Comparison of ENCODE assay signal across 8 cellular contexts in genomic region chr17:48541574-48542113, GRCh38. TPM values are rescaled to one million over a fixed set of nuclear protein-coding genes. Genes with fewer than 3 reads are reported as not detected.
DNase-seq lines count a peak whose midpoint lies in the region; ATAC-seq, FAIRE-seq and TF ChIP-seq lines count a peak whose summit lies in the region.

No MANE protein-coding gene starts in this region.

- peaks cover 5 to 8% of the 10 kb centered on the region in 2 experiments for H4K20me1 ChIP-seq in H1 (replicated peaks in 1 of 2; ENCODE audit: control insufficient read depth in 1 of 2, insufficient read depth in 2 of 2, low read length in 2 of 2)

- peaks cover 0 to 3% (median 0%) of the 10 kb centered on the region in 4 experiments; a peak in 1 of 8 replicates for H3K36me3 ChIP-seq in H1 (ENCODE audit: control insufficient read depth in 2 of 4, insufficient read depth in 4 of 4, low read length in 3 of 4)
- peaks cover 4% of the 10 kb centered on the region for H3K36me3 ChIP-seq in muscle layer of colon (ENCODE audit: insufficient read depth, low read length)
- no peaks in the 10 kb centered on the region for H3K36me3 ChIP-seq in tibial artery

- no peak overlapping the region for H2AK5ac ChIP-seq in H1 (ENCODE audit: low read depth, low read length)

- CTCF ChIA-PET in H1 (lab: Charles Lee; ENCODE audit: partially characterized antibody), result interaction anchor here (0.6 to 3.4 kb wide), 7 partner anchors 9 to 54 kb away, joined by 3 to 14 read pairs (median 6); no protein-coding TSS in a partner anchor

- no peak overlapping the region for H3K23ac ChIP-seq in H1 (ENCODE audit: insufficient read length)

- peak overlapping the region; percentile 65 to 91 for H3K4me2 ChIP-seq in H1 (ENCODE audit: insufficient read depth in 1 of 2, low read depth in 2 of 2, low read length in 2 of 2)

- peak overlapping the region; percentile 83; the same call in 1 of the 2 replicates for H4K8ac ChIP-seq in H1 (ENCODE audit: extremely low read depth, insufficient read depth, low read length)

- DNase-seq in HK-2 (ENCODE audit: unreplicated experiment) (peak; percentile 75), H1 (ENCODE audit: low read depth in 1 of 2, low spot score in 2 of 2) (peak in 1 of 2 experiments; percentile 67), tibial artery (no peak), GF-D8 (lab: John Stamatoyannopoulos, UW) (no peak), DMS 273 treated with DMSO at 0.1 percent for 48 hours (lab: John Stamatoyannopoulos, UW) (no peak)
- peak; percentile 33 to 43 for DNase-seq in activated CD4-positive, alpha-beta T cell treated with anti-CD3 and anti-CD28 coated beads for 4 hours

- H3K4me1 ChIP-seq in H1 (replicated peaks in 1 of 4; ENCODE audit: control insufficient read depth in 3 of 4, insufficient read depth in 4 of 4, low read length in 3 of 4), result peaks cover 0 to 13% (median 8%) of the 10 kb centered on the region in 4 experiments; a peak in 6 of 7 replicates
- peaks cover 28% of the 10 kb centered on the region for H3K4me1 ChIP-seq in muscle layer of colon (ENCODE audit: insufficient read depth, low read length)
- H3K4me1 ChIP-seq in tibial artery, result peaks cover 0 to 26% (median 23%) of the 10 kb centered on the region in 4 donors

- H3K4ac ChIP-seq in H1 (replicated peaks; ENCODE audit: insufficient read length, low read depth, low read length), result no peak overlapping the region

- 0 out of 2 replicates have a peak overlapping the region, but pooled peaks have one; percentile 15 for H2BK5ac ChIP-seq in H1 (ENCODE audit: low read depth, low read length)

- no peak overlapping the region for H2BK20ac ChIP-seq in H1 (ENCODE audit: low read length)

- H3K27me3 ChIP-seq in H1 (replicated peaks in 1 of 4; ENCODE audit: control insufficient read depth in 3 of 4, extremely low read depth in 1 of 4, insufficient read depth in 3 of 4, low read length in 3 of 4), result peaks cover 68 to 84% (median 80%) of the 10 kb centered on the region in 4 experiments
- H3K27me3 ChIP-seq in muscle layer of colon (ENCODE audit: control insufficient read depth in 1 of 2, insufficient read depth in 2 of 2, low read length in 2 of 2), result no peaks in the 10 kb centered on the region
- peaks cover 0 to 5% of the 10 kb centered on the region in 2 donors for H3K27me3 ChIP-seq in tibial artery

- H3K9me3 ChIP-seq in H1 (ENCODE audit: insufficient read depth in 2 of 2, low read depth in 1 of 2, low read length in 1 of 2), result no peaks in the 10 kb centered on the region
- no peaks in the 10 kb centered on the region for H3K9me3 ChIP-seq in muscle layer of colon (ENCODE audit: low read length)
- no peaks in the 10 kb centered on the region for H3K9me3 ChIP-seq in tibial artery

- TF ChIP-seq CTCF in H1 (IDR thresholded peaks at IDR 0.05; ENCODE audit: control extremely low read depth in 1 of 3, insufficient read depth in 1 of 3, low read depth in 1 of 3, low read length in 3 of 3) (no peak), tibial artery (IDR thresholded peaks at IDR 0.05) (no peak)

- H2BK120ac ChIP-seq in H1 (replicated peaks; ENCODE audit: low read depth, low read length), result no peak overlapping the region

- H3K4me3 ChIP-seq in H1 (ENCODE audit: extremely low read depth in 1 of 4, insufficient read depth in 2 of 4, low read depth in 3 of 4, low read length in 4 of 4), result peak overlapping the region; percentile 23 to 56 (median 37); a peak in 7 of 8 replicates
- peak overlapping the region; percentile 78 to 96 for H3K4me3 ChIP-seq in muscle layer of colon (ENCODE audit: low read depth in 1 of 2, low read length in 2 of 2)
- H3K4me3 ChIP-seq in tibial artery, result peak overlapping the region; percentile 54 to 78

- no peak overlapping the region for H4K91ac ChIP-seq in H1 (replicated peaks; ENCODE audit: insufficient read length, low read length)

- H3K9ac ChIP-seq in H1 (replicated peaks in 1 of 4; ENCODE audit: extremely low read depth in 1 of 4, low read depth in 3 of 4, low read length in 3 of 4) (no peak overlapping the region), muscle layer of colon (ENCODE audit: low read length) (peak overlapping the region; percentile 99)

- no peak overlapping the region for H2BK15ac ChIP-seq in H1 (ENCODE audit: low read length)

- H3K56ac ChIP-seq in H1 (replicated peaks; ENCODE audit: insufficient read length, low read depth, low read length), result no peak overlapping the region

- H3K18ac ChIP-seq in H1 (ENCODE audit: extremely low read depth, low read length), result peak overlapping the region; percentile 42; the same call in 1 of the 2 replicates

- no peak for TF ChIP-seq EP300 in H1 (IDR thresholded peaks at IDR 0.05; ENCODE audit: borderline replicate concordance in 1 of 2, low read depth in 2 of 2, low read length in 2 of 2)

- TF ChIP-seq RAD21 in H1 (IDR thresholded peaks at IDR 0.05 in 1 of 2, conservative IDR thresholded peaks at IDR 0.05 in 1 of 2; ENCODE audit: low read depth in 2 of 2, low read length in 2 of 2), result no peak

- WGBS in H1 (ENCODE audit: extremely low coverage in 1 of 2, insufficient coverage in 1 of 2, insufficient read length in 1 of 2, insufficient replicate concordance in 2 of 2, low coverage in 1 of 2, low lambda C conversion rate in 2 of 2, missing lambda C conversion rate in 1 of 2), 2 experiments, result 2% methylated on average over 27 of the region's 36 CpGs; no CpG with 5 or more reads in 1 of the 2 experiments

- ATAC-seq in GM21737 (IDR thresholded peaks at IDR 0.05; ENCODE audit: unreplicated experiment), result no peak

- TF ChIP-seq POLR2A in H1 (IDR thresholded peaks at IDR 0.05; ENCODE audit: control extremely low read depth in 1 of 2, low read depth in 2 of 2, low read length in 2 of 2), result no peak

- H4K5ac ChIP-seq in H1 (ENCODE audit: insufficient read length, low read depth, low read length), result no peak overlapping the region

- peak overlapping the region; percentile 60; the same call in 1 of the 2 replicates for H2BK12ac ChIP-seq in H1 (ENCODE audit: low read depth, low read length)

- H2AFZ ChIP-seq in H1 (ENCODE audit: low read length), result no peak overlapping the region; the same call in 1 of the 2 replicates

- no peaks in the 10 kb centered on the region for H3K79me1 ChIP-seq in H1 (ENCODE audit: low read depth, low read length)

- H3K14ac ChIP-seq in H1 (ENCODE audit: insufficient read length), result no peak overlapping the region

- no peaks in the 10 kb centered on the region for H3K79me2 ChIP-seq in H1 (ENCODE audit: control insufficient read depth in 1 of 2, insufficient read depth in 2 of 2, low read length in 2 of 2)

- H3K23me2 ChIP-seq in H1 (ENCODE audit: low read depth, low read length), result no peaks in the 10 kb centered on the region; the same call in 1 of the 2 replicates

- H3K27ac ChIP-seq in H1 (ENCODE audit: low read depth, low read length) (no peak overlapping the region), muscle layer of colon (ENCODE audit: low read depth, low read length) (peak overlapping the region; percentile 99), tibial artery (peak overlapping the region; percentile 55 to 95)

- FAIRE-seq in H1 (lab: Jason Lieb, UNC), result no peak

- intact Hi-C loops in tibial artery (cut with DNase I; ENCODE audit: low total_unique reads), result no loop called here

- POLR2A ChIA-PET in H1 (lab: Charles Lee; ENCODE audit: partially characterized antibody), result interaction anchor here (0.9 kb wide), 3 partner anchors 13 to 21 kb away, joined by 3 read pairs; no protein-coding TSS in a partner anchor

RNA-seq across cellular contexts. Expression of gene HOXB2, which starts 3.3 kb away (rescaled TPM):
- not detected in 2 replicates for total RNA-seq in H1 (2021; fragmentation: NEBNext Ultra II Directional; extraction: Animal tissue kit (Norgen Biotek cat#: 25700))
- polyA plus RNA-seq in H1 (2011; rRNA removed), result not detected in 2 replicates
- not detected for polyA plus RNA-seq in H1 (2011; cell fraction: cytosol; rRNA removed)
- not detected for polyA plus RNA-seq in H1 (2011; cell fraction: nucleus; rRNA removed)
- not detected in 4 replicates for polyA plus RNA-seq in H1 (2012, experiment 1 of 2)
- polyA plus RNA-seq in H1 (2012, experiment 2 of 2), result not detected
- not detected for polyA plus RNA-seq in H1 (2013, experiment 1 of 2)
- not detected for polyA plus RNA-seq in H1 (2013, experiment 2 of 2)
- polyA minus RNA-seq in H1 (2011; rRNA and poly(A)+ RNA removed), result not detected in 2 replicates
- not detected for polyA minus RNA-seq in H1 (2011; cell fraction: cytosol; rRNA and poly(A)+ RNA removed)
- 0.90 TPM for polyA minus RNA-seq in H1 (2011; cell fraction: nucleus; rRNA and poly(A)+ RNA removed)

RNA-seq across cellular contexts. Expression of gene HOXB1, which starts 10.8 kb away (rescaled TPM):
- total RNA-seq in H1 (2021; fragmentation: NEBNext Ultra II Directional; extraction: Animal tissue kit (Norgen Biotek cat#: 25700)), result not detected in 2 replicates
- not detected in 2 replicates for polyA plus RNA-seq in H1 (2011; rRNA removed)
- polyA plus RNA-seq in H1 (2011; cell fraction: cytosol; rRNA removed), result not detected
- polyA plus RNA-seq in H1 (2011; cell fraction: nucleus; rRNA removed), result not detected
- 0.10 TPM in 1 of 4 replicates, not detected in the others for polyA plus RNA-seq in H1 (2012, experiment 1 of 2)
- polyA plus RNA-seq in H1 (2012, experiment 2 of 2), result 0.08 TPM
- polyA plus RNA-seq in H1 (2013, experiment 1 of 2), result 0.06 TPM
- 0.09 TPM for polyA plus RNA-seq in H1 (2013, experiment 2 of 2)
- not detected in 2 replicates for polyA minus RNA-seq in H1 (2011; rRNA and poly(A)+ RNA removed)
- polyA minus RNA-seq in H1 (2011; cell fraction: cytosol; rRNA and poly(A)+ RNA removed), result not detected
- not detected for polyA minus RNA-seq in H1 (2011; cell fraction: nucleus; rRNA and poly(A)+ RNA removed)

RNA-seq across cellular contexts. Expression of gene HOXB4, which starts 36.5 kb away (rescaled TPM):
- not detected in 2 replicates for total RNA-seq in H1 (2021; fragmentation: NEBNext Ultra II Directional; extraction: Animal tissue kit (Norgen Biotek cat#: 25700))
- polyA plus RNA-seq in H1 (2011; rRNA removed), result not detected in 2 replicates
- polyA plus RNA-seq in H1 (2011; cell fraction: cytosol; rRNA removed), result not detected
- polyA plus RNA-seq in H1 (2011; cell fraction: nucleus; rRNA removed), result not detected
- polyA plus RNA-seq in H1 (2012, experiment 1 of 2), result not detected in 4 replicates
- polyA plus RNA-seq in H1 (2012, experiment 2 of 2), result not detected
- polyA plus RNA-seq in H1 (2013, experiment 1 of 2), result not detected
- not detected for polyA plus RNA-seq in H1 (2013, experiment 2 of 2)
- polyA minus RNA-seq in H1 (2011; rRNA and poly(A)+ RNA removed), result not detected in 2 replicates
- polyA minus RNA-seq in H1 (2011; cell fraction: cytosol; rRNA and poly(A)+ RNA removed), result not detected
- not detected for polyA minus RNA-seq in H1 (2011; cell fraction: nucleus; rRNA and poly(A)+ RNA removed)

RNA-seq across cellular contexts. Expression of gene HOXB3, which starts 48.4 kb away (rescaled TPM):
- total RNA-seq in H1 (2021; fragmentation: NEBNext Ultra II Directional; extraction: Animal tissue kit (Norgen Biotek cat#: 25700)), result not detected in 2 replicates
- polyA plus RNA-seq in H1 (2011; rRNA removed), result not detected in 2 replicates
- polyA plus RNA-seq in H1 (2011; cell fraction: cytosol; rRNA removed), result not detected
- not detected for polyA plus RNA-seq in H1 (2011; cell fraction: nucleus; rRNA removed)
- 0.28 TPM in 1 of 4 replicates, not detected in the others for polyA plus RNA-seq in H1 (2012, experiment 1 of 2)
- not detected for polyA plus RNA-seq in H1 (2012, experiment 2 of 2)
- polyA plus RNA-seq in H1 (2013, experiment 1 of 2), result not detected
- polyA plus RNA-seq in H1 (2013, experiment 2 of 2), result not detected
- polyA minus RNA-seq in H1 (2011; rRNA and poly(A)+ RNA removed), result 0.19 TPM in 1 of 2 replicates, not detected in the other
- polyA minus RNA-seq in H1 (2011; cell fraction: cytosol; rRNA and poly(A)+ RNA removed), result not detected
- 1.00 TPM for polyA minus RNA-seq in H1 (2011; cell fraction: nucleus; rRNA and poly(A)+ RNA removed)

RNA-seq across cellular contexts. Expression of gene HOXB5, which starts 51.9 kb away (rescaled TPM):
- total RNA-seq in H1 (2021; fragmentation: NEBNext Ultra II Directional; extraction: Animal tissue kit (Norgen Biotek cat#: 25700)), result not detected in 2 replicates
- polyA plus RNA-seq in H1 (2011; rRNA removed), result not detected in 2 replicates
- not detected for polyA plus RNA-seq in H1 (2011; cell fraction: cytosol; rRNA removed)
- polyA plus RNA-seq in H1 (2011; cell fraction: nucleus; rRNA removed), result not detected
- not detected in 4 replicates for polyA plus RNA-seq in H1 (2012, experiment 1 of 2)
- not detected for polyA plus RNA-seq in H1 (2012, experiment 2 of 2)
- polyA plus RNA-seq in H1 (2013, experiment 1 of 2), result not detected
- polyA plus RNA-seq in H1 (2013, experiment 2 of 2), result not detected
- polyA minus RNA-seq in H1 (2011; rRNA and poly(A)+ RNA removed), result 0.07 TPM in 1 of 2 replicates, not detected in the other
- not detected for polyA minus RNA-seq in H1 (2011; cell fraction: cytosol; rRNA and poly(A)+ RNA removed)
- not detected for polyA minus RNA-seq in H1 (2011; cell fraction: nucleus; rRNA and poly(A)+ RNA removed)

Comparison
In these comparisons a context has a peak if more than half of its experiments do, and no peak if none do; other contexts are left out.
1. DNase-seq: peak in HK-2 (single experiment) and activated CD4-positive, alpha-beta T cell treated with anti-CD3 and anti-CD28 coated beads for 4 hours (2 of 2); none in tibial artery (0 of 2), GF-D8 (single experiment) and DMS 273 treated with DMSO at 0.1 percent for 48 hours (single experiment).
2. H3K4me3 ChIP-seq: peak in every context shown above with its lines; median percentile 87 in muscle layer of colon; 66 in tibial artery; 37 in H1.